Comparison of ENCODE assay signal across 1 cellular context in genomic region chr14:53953002-53953827, GRCh38.
TF ChIP-seq lines count a peak whose summit lies in the region.

No MANE protein-coding gene starts in this region.

TF ChIP-seq in HepG2, 621 proteins besides CTCF, POLR2A, EP300 and RAD21 (continued from another document):
- TF ChIP-seq MTERF4 (CRISPR knock-in tag; IDR thresholded peaks at IDR 0.05) (peak; percentile 19; the same call in 1 of the 2 replicates), FOXA3 (CRISPR knock-in tag; IDR thresholded peaks at IDR 0.05) (0 out of 2 replicates have a peak, but pooled peaks have one; percentile 17), ZNF780A (CRISPR knock-in tag; IDR thresholded peaks at IDR 0.05) (0 out of 2 replicates have a peak, but pooled peaks have one; percentile 35), MIER3 (CRISPR knock-in tag; IDR thresholded peaks at IDR 0.05; ENCODE audit: borderline replicate concordance) (no peak), SIN3A (IDR thresholded peaks at IDR 0.05; ENCODE audit: borderline replicate concordance, low read depth, low read length) (0 out of 2 replicates have a peak, but pooled peaks have one; percentile 67), MED1 (CRISPR knock-in tag; IDR thresholded peaks at IDR 0.05) (peak; percentile 51; the same call in 1 of the 2 replicates), ZNF891 (CRISPR knock-in tag; IDR thresholded peaks at IDR 0.05) (0 out of 2 replicates have a peak, but pooled peaks have one; percentile 11), ZNF143 (CRISPR knock-in tag; IDR thresholded peaks at IDR 0.05) (no peak), NFIB (CRISPR knock-in tag; IDR thresholded peaks at IDR 0.05; ENCODE audit: borderline replicate concordance) (no peak), ZNF746 (CRISPR knock-in tag; IDR thresholded peaks at IDR 0.05) (no peak), DRAP1 (CRISPR knock-in tag; IDR thresholded peaks at IDR 0.05) (peak; percentile 77), TAF1 (CRISPR knock-in tag; IDR thresholded peaks at IDR 0.05) (peak; percentile 67), PRDM15 (CRISPR knock-in tag; IDR thresholded peaks at IDR 0.05) (peak; percentile 77), GATAD2A (CRISPR knock-in tag; IDR thresholded peaks at IDR 0.05) (0 out of 2 replicates have a peak, but pooled peaks have one; percentile 22), ZSCAN21 (CRISPR knock-in tag; IDR thresholded peaks at IDR 0.05; ENCODE audit: borderline replicate concordance) (peak; percentile 57; the same call in 1 of the 2 replicates), ZFX (CRISPR knock-in tag; IDR thresholded peaks at IDR 0.05; ENCODE audit: low read depth) (peak; percentile 50; the same call in 1 of the 2 replicates), KDM3A (CRISPR knock-in tag; IDR thresholded peaks at IDR 0.05; ENCODE audit: low read depth) (peak; percentile 17; the same call in 1 of the 2 replicates), MXI1 (IDR thresholded peaks at IDR 0.05; ENCODE audit: borderline replicate concordance, low read depth, low read length) (0 out of 3 replicates have a peak, but pooled peaks have one; percentile 44), TEAD3 (CRISPR knock-in tag; optimal IDR thresholded peaks at IDR 0.05; ENCODE audit: borderline replicate concordance) (peak; percentile 42), ZGPAT (CRISPR knock-in tag; IDR thresholded peaks at IDR 0.05) (peak; percentile 21; the same call in 1 of the 2 replicates), ZNF546 (CRISPR knock-in tag; conservative IDR thresholded peaks at IDR 0.05) (peak; percentile 35; the same call in 1 of the 2 replicates), ZMYM4 (CRISPR knock-in tag; IDR thresholded peaks at IDR 0.05) (peak; percentile 22; the same call in 1 of the 2 replicates), GFI1 (CRISPR knock-in tag; IDR thresholded peaks at IDR 0.05; ENCODE audit: borderline replicate concordance) (0 out of 2 replicates have a peak, but pooled peaks have one; percentile 18), SP5 (CRISPR knock-in tag; IDR thresholded peaks at IDR 0.05; ENCODE audit: borderline replicate concordance, low read depth) (peak; percentile 29; the same call in 1 of the 2 replicates), ISL2 (CRISPR knock-in tag; IDR thresholded peaks at IDR 0.05) (peak; percentile 26; the same call in 1 of the 2 replicates), PCBP1 (IDR thresholded peaks at IDR 0.05; ENCODE audit: borderline replicate concordance, low read depth, low read length) (no peak), ZNF770 (CRISPR knock-in tag; IDR thresholded peaks at IDR 0.05) (peak; percentile 30; the same call in 1 of the 2 replicates), ZNF761 (CRISPR knock-in tag; conservative IDR thresholded peaks at IDR 0.05) (0 out of 2 replicates have a peak, but pooled peaks have one; percentile 39), MIXL1 (CRISPR knock-in tag; IDR thresholded peaks at IDR 0.05) (no peak), ZNF263 (CRISPR knock-in tag; IDR thresholded peaks at IDR 0.05) (no peak), HNRNPH1 (optimal IDR thresholded peaks at IDR 0.05; ENCODE audit: low read depth, low read length) (no peak), GATA4 (IDR thresholded peaks at IDR 0.05; ENCODE audit: borderline replicate concordance, low read depth) (peak; percentile 49; the same call in 1 of the 2 replicates), MED8 (CRISPR knock-in tag; IDR thresholded peaks at IDR 0.05; ENCODE audit: insufficient replicate concordance) (no peak), THAP11 (CRISPR knock-in tag; IDR thresholded peaks at IDR 0.05) (peak; percentile 18; the same call in 1 of the 2 replicates), ZBTB3 (CRISPR knock-in tag; IDR thresholded peaks at IDR 0.05; ENCODE audit: borderline replicate concordance, low read depth) (no peak; the same call in 1 of the 2 replicates), POLR2G (IDR thresholded peaks at IDR 0.05; ENCODE audit: low read depth, low read length) (peak; percentile 88)
TF ChIP-seq in HepG2: peak in this region for 80.
